ENCODE assay signal across 18 cellular contexts in the genomic region with DNA sequence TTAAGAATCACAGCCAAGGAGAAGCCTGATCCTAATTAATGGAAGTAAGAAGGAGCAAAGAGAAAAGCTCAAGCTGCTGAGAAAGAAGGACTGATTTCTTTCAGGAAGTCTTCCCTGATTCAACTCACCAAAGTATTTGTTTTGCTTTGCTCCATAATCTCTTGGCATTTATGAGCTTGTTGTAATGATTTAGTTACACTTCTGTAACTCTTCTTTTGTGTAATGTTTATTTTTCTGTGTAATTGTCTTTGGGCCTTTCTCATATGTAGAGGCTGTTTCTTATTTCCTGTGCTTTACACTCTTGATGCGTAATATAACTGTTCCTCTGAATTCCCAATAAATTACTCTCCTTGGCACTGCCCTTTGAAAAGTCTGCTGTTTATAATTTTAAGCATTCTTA.
"Had no signal": no experiment of that assay in that cellular context is flagged by ENCODE, and none has a peak within 500 bp of the region (broad histone marks: within the 10 kb centered on the region; RNA-seq: fewer than 3 reads in every experiment).

No MANE protein-coding gene starts in this region.

- H3K27me3 Mint-ChIP-seq: stimulated activated naive CD8-positive, alpha-beta T cell treated with anti-CD3 and anti-CD28 coated beads, Interleukin-15, Interleukin-2, amounts not matched to agents 100 ng/mL and 50 ng/mL, for 24 hours had no signal

- H3K4me1 Mint-ChIP-seq: activated naive CD4-positive, alpha-beta T cell treated with anti-CD3 and anti-CD28 coated beads, Interleukin-2, amount 50 U/mL, for 24 hours; immature natural killer cell; neural crest cell had no signal

- H3K4me1 ChIP-seq: foreskin keratinocyte, psoas muscle, right lobe of liver, upper lobe of right lung had no signal

- DNase-seq: activated CD4-positive, alpha-beta T cell treated with anti-CD3 and anti-CD28 coated beads for 48 hours; activated CD8-positive, alpha-beta T cell treated with anti-CD3 and anti-CD28 coated beads for 36 hours; activated effector memory CD4-positive, alpha-beta T cell treated with anti-CD3 and anti-CD28 coated beads, Interleukin-2, amount 50 U/mL, for 16 hours; activated T-cell treated with anti-CD3 and anti-CD28 coated beads, Interleukin-2, amount 50 U/mL, for 4 hours; foreskin keratinocyte; immature natural killer cell; midbrain; psoas muscle; right lobe of liver; T-helper 2 cell; upper lobe of right lung had no signal

- H3K27ac ChIP-seq: foreskin keratinocyte, psoas muscle, right lobe of liver, thoracic aorta, upper lobe of right lung had no signal

- ATAC-seq: activated CD8-positive, alpha-beta T cell treated with anti-CD3 and anti-CD28 coated beads for 36 hours; activated T-cell treated with anti-CD3 and anti-CD28 coated beads, Interleukin-2, amount 50 U/mL, for 4 hours; esophagus mucosa; foreskin keratinocyte; left lobe of liver; psoas muscle; right lobe of liver; upper lobe of right lung; WTC11 had no signal

- H3K4me3 Mint-ChIP-seq: activated CD8-positive, alpha-beta T cell treated with anti-CD3 and anti-CD28 coated beads for 36 hours; activated naive CD4-positive, alpha-beta T cell treated with anti-CD3 and anti-CD28 coated beads, Interleukin-2, amount 50 U/mL, for 24 hours; activated T-cell treated with anti-CD3 and anti-CD28 coated beads, Interleukin-2, amount 50 U/mL, for 4 hours; immature natural killer cell; neural crest cell; stimulated activated naive CD8-positive, alpha-beta T cell treated with anti-CD3 and anti-CD28 coated beads, Interleukin-15, Interleukin-2, amounts not matched to agents 100 ng/mL and 50 ng/mL, for 24 hours; WTC11 had no signal

- H3K27ac Mint-ChIP-seq: activated CD8-positive, alpha-beta T cell treated with anti-CD3 and anti-CD28 coated beads for 36 hours; activated naive CD4-positive, alpha-beta T cell treated with anti-CD3 and anti-CD28 coated beads, Interleukin-2, amount 50 U/mL, for 24 hours; immature natural killer cell; stimulated activated naive CD8-positive, alpha-beta T cell treated with anti-CD3 and anti-CD28 coated beads, Interleukin-15, Interleukin-2, amounts not matched to agents 100 ng/mL and 50 ng/mL, for 24 hours; WTC11 had no signal

- H3K27me3 ChIP-seq: foreskin keratinocyte, right lobe of liver, upper lobe of right lung had no signal

- H3K9me3 ChIP-seq: psoas muscle, right lobe of liver, thoracic aorta, upper lobe of right lung had no signal

- H3K9me3 Mint-ChIP-seq: activated CD8-positive, alpha-beta T cell treated with anti-CD3 and anti-CD28 coated beads for 36 hours; activated naive CD4-positive, alpha-beta T cell treated with anti-CD3 and anti-CD28 coated beads, Interleukin-2, amount 50 U/mL, for 24 hours; activated T-cell treated with anti-CD3 and anti-CD28 coated beads, Interleukin-2, amount 50 U/mL, for 4 hours; neural crest cell; stimulated activated naive CD8-positive, alpha-beta T cell treated with anti-CD3 and anti-CD28 coated beads, Interleukin-15, Interleukin-2, amounts not matched to agents 100 ng/mL and 50 ng/mL, for 24 hours; WTC11 had no signal

- H3K4me3 ChIP-seq: psoas muscle, right lobe of liver, thoracic aorta, upper lobe of right lung had no signal

- H3K36me3 ChIP-seq: right lobe of liver, thoracic aorta, upper lobe of right lung had no signal
